In genomic region chr17:50147841-50148225, GRCh38 we compare ENCODE assay signal across 8 cellular contexts. TPM values are rescaled to one million over a fixed set of nuclear protein-coding genes. Genes with fewer than 3 reads are reported as not detected.
DNase-seq lines count a peak whose midpoint lies in the region; ATAC-seq and TF ChIP-seq lines count a peak whose summit lies in the region.

No MANE protein-coding gene starts in this region.

- no peak for TF ChIP-seq POLR2A in thyroid gland (IDR thresholded peaks at IDR 0.05)

- ATAC-seq in activated CD4-positive, alpha-beta T cell treated with anti-CD3 and anti-CD28 coated beads for 36 hours = no peak
- ATAC-seq in left lung = no peak
- ATAC-seq in GM18873 (IDR thresholded peaks at IDR 0.05; ENCODE audit: low FRiP score, unreplicated experiment) = no peak

- H3K4me3 Mint-ChIP-seq in activated CD4-positive, alpha-beta T cell treated with anti-CD3 and anti-CD28 coated beads for 36 hours = peak overlapping the region; percentile 90

- H3K27ac ChIP-seq in left lung = peak overlapping the region; percentile 89 to 92
- H3K27ac ChIP-seq in thyroid gland = peak overlapping the region; percentile 55 to 86 (median 85)

- H3K4me3 ChIP-seq in astrocyte of the cerebellum (ENCODE audit: low read depth, low read length) = peak overlapping the region; percentile 78
- H3K4me3 ChIP-seq in left lung = peak overlapping the region; percentile 98
- H3K4me3 ChIP-seq in thyroid gland (replicated peaks in 1 of 3) = peak overlapping the region in 1 of 3 donors; percentile 76

- H3K27me3 ChIP-seq in left lung (no peaks in the 10 kb centered on the region), thyroid gland (no peaks in the 10 kb centered on the region)

- H3K27me3 Mint-ChIP-seq in activated CD4-positive, alpha-beta T cell treated with anti-CD3 and anti-CD28 coated beads for 36 hours = no peaks in the 10 kb centered on the region

- CTCF ChIA-PET in activated CD4-positive, alpha-beta T cell treated with anti-CD3 and anti-CD28 coated beads for 36 hours (lab: Charles Lee) = interaction anchor here (0.6 to 2.3 kb wide), 8 partner anchors 8 to 140 kb away, joined by 3 to 13 read pairs (median 6); partner anchors contain the start of gene PDK2

- POLR2A ChIA-PET in activated CD4-positive, alpha-beta T cell treated with anti-CD3 and anti-CD28 coated beads for 36 hours (lab: Charles Lee) = interaction anchor here (1.0 kb wide), 2 partner anchors 9 to 14 kb away, joined by 3 to 4 read pairs; no protein-coding TSS in a partner anchor

- peaks cover 37% of the 10 kb centered on the region for H3K36me3 Mint-ChIP-seq in activated CD4-positive, alpha-beta T cell treated with anti-CD3 and anti-CD28 coated beads for 36 hours (ENCODE audit: low read depth)

- intact Hi-C loops in activated CD4-positive, alpha-beta T cell treated with anti-CD3 and anti-CD28 coated beads for 36 hours (cut with DNase I, micrococcal nuclease) = loop anchor here in 1 of 2 experiments (1.0 kb wide), 1 partner anchor 8 kb away; no protein-coding TSS in a partner anchor
- intact Hi-C loops in left lung (cut with DNase I) = no loop called here
- intact Hi-C loops in thyroid gland (cut with DNase I) = loop anchor here (5.0 kb wide), 1 partner anchor 36 kb away; no protein-coding TSS in a partner anchor

- TF ChIP-seq CTCF in astrocyte of the cerebellum (IDR thresholded peaks at IDR 0.05; ENCODE audit: low read depth, low read length, missing control alignments) = no peak
- TF ChIP-seq CTCF in left lung (IDR thresholded peaks at IDR 0.05) = no peak
- TF ChIP-seq CTCF in thyroid gland (IDR thresholded peaks at IDR 0.05) = no peak

- in situ Hi-C loops in astrocyte of the cerebellum (cut with HindIII; ENCODE audit: low sequenced_read_pairs) = no loop called here

- WGBS in thyroid gland, 2 donors = 6 to 17% methylated on average over 5 of the region's 5 CpGs

- H3K9me3 ChIP-seq in left lung (no peaks in the 10 kb centered on the region), thyroid gland (no peaks in the 10 kb centered on the region)

- H3K9me3 Mint-ChIP-seq in activated CD4-positive, alpha-beta T cell treated with anti-CD3 and anti-CD28 coated beads for 36 hours (ENCODE audit: low read depth) = no peaks in the 10 kb centered on the region

- peaks cover 56% of the 10 kb centered on the region for H3K4me1 Mint-ChIP-seq in activated CD4-positive, alpha-beta T cell treated with anti-CD3 and anti-CD28 coated beads for 36 hours

- H3K27ac Mint-ChIP-seq in activated CD4-positive, alpha-beta T cell treated with anti-CD3 and anti-CD28 coated beads for 36 hours = peak overlapping the region; percentile 93

- DNase-seq in activated CD4-positive, alpha-beta T cell treated with anti-CD3 and anti-CD28 coated beads for 36 hours = peak; percentile 57
- DNase-seq in activated CD4-positive, alpha-beta T cell treated with anti-CD3 and anti-CD28 coated beads, Interleukin-2, amount 50 U/mL, for 4 hours = no peak
- DNase-seq in astrocyte of the cerebellum (ENCODE audit: low read depth) (no peak), left lung (peak in 1 of 2 donors; percentile 83), thyroid gland (no peak), DMS79 treated with DMSO at 0.1 percent for 48 hours (lab: John Stamatoyannopoulos, UW) (no peak), NCI-H2171 treated with DMSO at 0.1 percent for 48 hours (lab: John Stamatoyannopoulos, UW) (no peak)

- H3K4me1 ChIP-seq in left lung (peaks cover 23 to 74% of the 10 kb centered on the region in 2 donors), thyroid gland (peaks cover 37 to 39% of the 10 kb centered on the region in 2 donors)

- H3K36me3 ChIP-seq in left lung (peaks cover 0 to 25% of the 10 kb centered on the region in 2 donors), thyroid gland (peaks cover 19 to 22% of the 10 kb centered on the region in 2 donors)

RNA-seq across cellular contexts. Expression of gene PPP1R9B, which starts 2.6 kb away (rescaled TPM):
- 10 to 100 TPM; 61.1 to 64.0 TPM for total RNA-seq in activated CD4-positive, alpha-beta T cell treated with anti-CD3 and anti-CD28 coated beads for 36 hours
- total RNA-seq in left lung (10 to 100 TPM; 67.4 to 86.6 TPM), thyroid gland (10 to 100 TPM; 28.6 to 37.2 (median 31.9) TPM)

RNA-seq across cellular contexts. Expression of gene SAMD14, which starts 17.9 kb away (rescaled TPM):
- total RNA-seq in activated CD4-positive, alpha-beta T cell treated with anti-CD3 and anti-CD28 coated beads for 36 hours = 1 to 10 TPM in 1 of 2 experiments, under 1 TPM in 1; 0.77 to 1.1 TPM
- total RNA-seq in left lung (10 to 100 TPM in 1 of 2 donors, 1 to 10 TPM in 1; 8.4 to 10.2 TPM), thyroid gland (under 1 TPM; 0.24 to 0.81 (median 0.58) TPM)

RNA-seq across cellular contexts. Expression of gene SGCA, which starts 18.0 kb away (rescaled TPM):
- under 1 TPM in 1 of 2 experiments, not detected in 1; 0.26 TPM for total RNA-seq in activated CD4-positive, alpha-beta T cell treated with anti-CD3 and anti-CD28 coated beads for 36 hours
- 10 to 100 TPM in 1 of 2 donors, 1 to 10 TPM in 1; 8.3 to 18.5 TPM for total RNA-seq in left lung
- 1 to 10 TPM in 1 of 4 donors, not detected in 3; 2.0 TPM for total RNA-seq in thyroid gland

RNA-seq across cellular contexts. Expression of gene PDK2, which starts 52.7 kb away (rescaled TPM):
- 10 to 100 TPM in 1 of 2 experiments, 1 to 10 TPM in 1; 9.8 to 16.2 TPM for total RNA-seq in activated CD4-positive, alpha-beta T cell treated with anti-CD3 and anti-CD28 coated beads for 36 hours
- total RNA-seq in left lung (10 to 100 TPM; 20.7 to 32.0 TPM), thyroid gland (10 to 100 TPM; 42.5 to 79.3 (median 64.5) TPM)

RNA-seq across cellular contexts. Expression of gene COL1A1, which starts 53.6 kb away (rescaled TPM):
- under 1 TPM; 0.55 to 0.70 TPM for total RNA-seq in activated CD4-positive, alpha-beta T cell treated with anti-CD3 and anti-CD28 coated beads for 36 hours
- total RNA-seq in left lung (1,000 to 10,000 TPM in 1 of 2 donors, 100 to 1,000 TPM in 1; 867 to 4,830 TPM), thyroid gland (10 to 100 TPM; 12.2 to 57.3 (median 18.5) TPM)

Comparison
In these comparisons a context has a peak if more than half of its experiments do, and no peak if none do; other contexts are left out.
1. RNA of gene SAMD14, which starts 17.9 kb away (total RNA-seq): 8.4 to 10.2 TPM in left lung; 0.77 to 1.1 TPM in activated CD4-positive, alpha-beta T cell treated with anti-CD3 and anti-CD28 coated beads for 36 hours and 0.24 to 0.81 TPM in thyroid gland; every median in the first group is over 4 times any median in the second.